1 cellular context compared by ENCODE assay signal in the genomic region with DNA sequence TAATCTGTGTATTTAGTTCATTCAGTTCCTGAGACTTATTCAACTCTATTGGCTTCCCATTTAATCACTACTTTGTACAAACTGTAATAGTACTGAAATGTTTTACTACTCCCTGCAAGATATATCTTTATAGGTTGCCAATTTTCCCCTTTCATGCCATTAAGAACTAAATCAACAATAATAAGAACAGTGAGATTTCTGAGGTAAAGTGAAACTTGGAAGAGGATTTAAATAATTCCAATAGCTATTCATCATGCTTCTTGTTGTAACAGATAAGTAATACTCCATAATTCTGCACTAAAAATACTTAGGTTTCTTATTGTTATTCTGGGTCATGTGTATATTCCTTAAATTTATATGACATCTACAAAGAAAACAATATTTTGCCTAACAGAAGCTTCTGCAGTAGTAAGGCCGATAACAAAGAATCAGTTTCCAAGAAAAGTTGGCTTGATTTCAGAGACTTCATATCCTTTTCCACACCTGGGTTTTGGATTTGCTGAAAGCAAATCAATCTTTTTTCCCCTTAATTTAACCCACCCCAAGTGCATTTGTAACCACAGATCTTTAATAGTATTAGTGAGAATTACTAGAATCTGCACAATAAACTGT.
TF ChIP-seq lines count a peak whose summit lies in the region.

No MANE protein-coding gene starts in this region.

TF ChIP-seq in GM23338, 12 proteins besides CTCF, POLR2A, EP300 and RAD21 (continued from another document):
- TF ChIP-seq, protein P1, sequence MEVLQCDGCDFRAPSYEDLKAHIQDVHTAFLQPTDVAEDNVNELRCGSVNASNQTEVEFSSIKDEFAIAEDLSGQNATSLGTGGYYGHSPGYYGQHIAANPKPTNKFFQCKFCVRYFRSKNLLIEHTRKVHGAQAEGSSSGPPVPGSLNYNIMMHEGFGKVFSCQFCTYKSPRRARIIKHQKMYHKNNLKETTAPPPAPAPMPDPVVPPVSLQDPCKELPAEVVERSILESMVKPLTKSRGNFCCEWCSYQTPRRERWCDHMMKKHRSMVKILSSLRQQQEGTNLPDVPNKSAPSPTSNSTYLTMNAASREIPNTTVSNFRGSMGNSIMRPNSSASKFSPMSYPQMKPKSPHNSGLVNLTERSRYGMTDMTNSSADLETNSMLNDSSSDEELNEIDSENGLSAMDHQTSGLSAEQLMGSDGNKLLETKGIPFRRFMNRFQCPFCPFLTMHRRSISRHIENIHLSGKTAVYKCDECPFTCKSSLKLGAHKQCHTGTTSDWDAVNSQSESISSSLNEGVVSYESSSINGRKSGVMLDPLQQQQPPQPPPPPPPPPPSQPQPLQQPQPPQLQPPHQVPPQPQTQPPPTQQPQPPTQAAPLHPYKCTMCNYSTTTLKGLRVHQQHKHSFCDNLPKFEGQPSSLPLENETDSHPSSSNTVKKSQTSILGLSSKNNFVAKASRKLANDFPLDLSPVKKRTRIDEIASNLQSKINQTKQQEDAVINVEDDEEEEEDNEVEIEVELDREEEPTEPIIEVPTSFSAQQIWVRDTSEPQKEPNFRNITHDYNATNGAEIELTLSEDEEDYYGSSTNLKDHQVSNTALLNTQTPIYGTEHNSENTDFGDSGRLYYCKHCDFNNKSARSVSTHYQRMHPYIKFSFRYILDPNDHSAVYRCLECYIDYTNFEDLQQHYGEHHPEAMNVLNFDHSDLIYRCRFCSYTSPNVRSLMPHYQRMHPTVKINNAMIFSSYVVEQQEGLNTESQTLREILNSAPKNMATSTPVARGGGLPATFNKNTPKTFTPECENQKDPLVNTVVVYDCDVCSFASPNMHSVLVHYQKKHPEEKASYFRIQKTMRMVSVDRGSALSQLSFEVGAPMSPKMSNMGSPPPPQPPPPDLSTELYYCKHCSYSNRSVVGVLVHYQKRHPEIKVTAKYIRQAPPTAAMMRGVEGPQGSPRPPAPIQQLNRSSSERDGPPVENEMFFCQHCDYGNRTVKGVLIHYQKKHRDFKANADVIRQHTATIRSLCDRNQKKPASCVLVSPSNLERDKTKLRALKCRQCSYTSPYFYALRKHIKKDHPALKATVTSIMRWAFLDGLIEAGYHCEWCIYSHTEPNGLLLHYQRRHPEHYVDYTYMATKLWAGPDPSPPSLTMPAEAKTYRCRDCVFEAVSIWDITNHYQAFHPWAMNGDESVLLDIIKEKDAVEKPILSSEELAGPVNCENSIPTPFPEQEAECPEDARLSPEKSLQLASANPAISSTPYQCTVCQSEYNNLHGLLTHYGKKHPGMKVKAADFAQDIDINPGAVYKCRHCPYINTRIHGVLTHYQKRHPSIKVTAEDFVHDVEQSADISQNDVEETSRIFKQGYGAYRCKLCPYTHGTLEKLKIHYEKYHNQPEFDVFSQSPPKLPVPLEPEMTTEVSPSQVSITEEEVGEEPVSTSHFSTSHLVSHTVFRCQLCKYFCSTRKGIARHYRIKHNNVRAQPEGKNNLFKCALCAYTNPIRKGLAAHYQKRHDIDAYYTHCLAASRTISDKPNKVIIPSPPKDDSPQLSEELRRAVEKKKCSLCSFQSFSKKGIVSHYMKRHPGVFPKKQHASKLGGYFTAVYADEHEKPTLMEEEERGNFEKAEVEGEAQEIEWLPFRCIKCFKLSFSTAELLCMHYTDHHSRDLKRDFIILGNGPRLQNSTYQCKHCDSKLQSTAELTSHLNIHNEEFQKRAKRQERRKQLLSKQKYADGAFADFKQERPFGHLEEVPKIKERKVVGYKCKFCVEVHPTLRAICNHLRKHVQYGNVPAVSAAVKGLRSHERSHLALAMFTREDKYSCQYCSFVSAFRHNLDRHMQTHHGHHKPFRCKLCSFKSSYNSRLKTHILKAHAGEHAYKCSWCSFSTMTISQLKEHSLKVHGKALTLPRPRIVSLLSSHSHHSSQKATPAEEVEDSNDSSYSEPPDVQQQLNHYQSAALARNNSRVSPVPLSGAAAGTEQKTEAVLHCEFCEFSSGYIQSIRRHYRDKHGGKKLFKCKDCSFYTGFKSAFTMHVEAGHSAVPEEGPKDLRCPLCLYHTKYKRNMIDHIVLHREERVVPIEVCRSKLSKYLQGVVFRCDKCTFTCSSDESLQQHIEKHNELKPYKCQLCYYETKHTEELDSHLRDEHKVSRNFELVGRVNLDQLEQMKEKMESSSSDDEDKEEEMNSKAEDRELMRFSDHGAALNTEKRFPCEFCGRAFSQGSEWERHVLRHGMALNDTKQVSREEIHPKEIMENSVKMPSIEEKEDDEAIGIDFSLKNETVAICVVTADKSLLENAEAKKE (CRISPR knock-in tag; IDR thresholded peaks at IDR 0.05), result no peak
- no peak for TF ChIP-seq CREB1 (CRISPR knock-in tag; IDR thresholded peaks at IDR 0.05; ENCODE audit: low read depth)
- no peak for TF ChIP-seq JUNB (IDR thresholded peaks at IDR 0.05; ENCODE audit: unreplicated experiment)
- no peak for TF ChIP-seq STAT1 (IDR thresholded peaks at IDR 0.05; ENCODE audit: unreplicated experiment)
- TF ChIP-seq ZNF331 (CRISPR knock-in tag; IDR thresholded peaks at IDR 0.05; ENCODE audit: low read depth), result no peak
- no peak for TF ChIP-seq EZH2phosphoT487 (IDR thresholded peaks at IDR 0.05; ENCODE audit: unreplicated experiment)
- TF ChIP-seq ZNF114 (CRISPR knock-in tag; IDR thresholded peaks at IDR 0.05), result no peak
- TF ChIP-seq, protein P2, sequence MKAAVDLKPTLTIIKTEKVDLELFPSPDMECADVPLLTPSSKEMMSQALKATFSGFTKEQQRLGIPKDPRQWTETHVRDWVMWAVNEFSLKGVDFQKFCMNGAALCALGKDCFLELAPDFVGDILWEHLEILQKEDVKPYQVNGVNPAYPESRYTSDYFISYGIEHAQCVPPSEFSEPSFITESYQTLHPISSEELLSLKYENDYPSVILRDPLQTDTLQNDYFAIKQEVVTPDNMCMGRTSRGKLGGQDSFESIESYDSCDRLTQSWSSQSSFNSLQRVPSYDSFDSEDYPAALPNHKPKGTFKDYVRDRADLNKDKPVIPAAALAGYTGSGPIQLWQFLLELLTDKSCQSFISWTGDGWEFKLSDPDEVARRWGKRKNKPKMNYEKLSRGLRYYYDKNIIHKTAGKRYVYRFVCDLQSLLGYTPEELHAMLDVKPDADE (IDR thresholded peaks at IDR 0.05), result no peak
- TF ChIP-seq NANOG (IDR thresholded peaks at IDR 0.05; ENCODE audit: borderline replicate concordance), result no peak
